Comparison of ENCODE assay signal across 30 cellular contexts in genomic region chr10:122220736-122221135, GRCh38. TPM values are rescaled to one million over a fixed set of nuclear protein-coding genes. Genes with fewer than 3 reads are reported as not detected.
"Had no signal": no experiment of that assay in that cellular context is flagged by ENCODE, and none has a peak within 500 bp of the region (broad histone marks: within the 10 kb centered on the region; RNA-seq: fewer than 3 reads in every experiment).

No MANE protein-coding gene starts in this region.

- DNase-seq: activated CD4-positive, alpha-beta memory T cell treated with anti-CD3 and anti-CD28 coated beads for 36 hours; activated CD4-positive, alpha-beta T cell treated with anti-CD3 and anti-CD28 coated beads for 36 hours; activated CD4-positive, alpha-beta T cell treated with anti-CD3 and anti-CD28 coated beads, Interleukin-2, amount 10 ng/mL, durations not matched to agents 24 days and 14 days; activated CD4-positive, CD25-positive, alpha-beta regulatory T cell; activated CD4-positive, CD25-positive, alpha-beta regulatory T cell treated with anti-CD3 and anti-CD28 coated beads, Interleukin-2, amount 50 U/mL, for 72 hours; activated CD8-positive, alpha-beta memory T cell treated with anti-CD3 and anti-CD28 coated beads, Interleukin-2, amount 10 ng/mL, durations not matched to agents 7 days and 5 days; activated CD8-positive, alpha-beta memory T cell treated with anti-CD3 and anti-CD28 coated beads, Interleukin-2, amount 50 U/mL, for 4 hours; activated CD8-positive, alpha-beta T cell treated with anti-CD3 and anti-CD28 coated beads, Interleukin-2, amount 10 ng/mL, durations not matched to agents 7 days and 5 days; activated effector memory CD4-positive, alpha-beta T cell treated with anti-CD3 and anti-CD28 coated beads, Interleukin-2, amount 50 U/mL, for 16 hours; activated naive CD4-positive, alpha-beta T cell treated with anti-CD3 and anti-CD28 coated beads for 36 hours; activated naive CD8-positive, alpha-beta T cell treated with anti-CD3 and anti-CD28 coated beads for 36 hours; activated naive CD8-positive, alpha-beta T cell treated with anti-CD3 and anti-CD28 coated beads, Interleukin-2, amount 50 U/mL, for 24 hours; activated T-cell treated with anti-CD3 and anti-CD28 coated beads, Interleukin-2, amount 50 U/mL, for 1 hour; activated T-cell treated with anti-CD3 and anti-CD28 coated beads, Interleukin-2, amount 50 U/mL, for 48 hours; adrenal gland; amygdala; aorta; body of pancreas; central memory CD4-positive, alpha-beta T cell; cerebellar nuclear complex; colonic mucosa; effector CD8-positive, alpha-beta T cell; esophagus squamous epithelium; foreskin melanocyte; heart left ventricle; T-helper 2 cell had no signal

- H3K27ac Mint-ChIP-seq: activated CD4-positive, alpha-beta memory T cell treated with anti-CD3 and anti-CD28 coated beads for 36 hours; activated CD4-positive, alpha-beta T cell treated with anti-CD3 and anti-CD28 coated beads for 36 hours; activated CD4-positive, alpha-beta T cell treated with anti-CD3 and anti-CD28 coated beads, Interleukin-2, amount 10 ng/mL, durations not matched to agents 24 days and 14 days; activated CD8-positive, alpha-beta memory T cell treated with anti-CD3 and anti-CD28 coated beads, Interleukin-2, amount 10 ng/mL, durations not matched to agents 7 days and 5 days; activated CD8-positive, alpha-beta T cell treated with anti-CD3 and anti-CD28 coated beads, Interleukin-2, amount 10 ng/mL, durations not matched to agents 7 days and 5 days; activated naive CD4-positive, alpha-beta T cell treated with anti-CD3 and anti-CD28 coated beads for 36 hours; activated naive CD4-positive, alpha-beta T cell treated with anti-CD3 and anti-CD28 coated beads, Interleukin-2, amount 50 U/mL, for 24 hours; activated naive CD8-positive, alpha-beta T cell treated with anti-CD3 and anti-CD28 coated beads for 36 hours; activated naive CD8-positive, alpha-beta T cell treated with anti-CD3 and anti-CD28 coated beads, Interleukin-2, amount 50 U/mL, for 24 hours; activated T-helper 1 cell treated with anti-CD3 and anti-CD28 coated beads, Interleukin-12 subunit alpha, Interleukin-12 subunit beta, Interleukin-2, Interleukin-4 antibody, amounts not matched to agents 30 ng/mL and 10 ng/mL and 1 ng/mL, durations not matched to agents 14 hours and 24 hours and 36 hours; activated T-helper 2 cell treated with anti-CD3 and anti-CD28 coated beads, Interferon-gamma antibody, Interleukin-2, Interleukin-4, amounts not matched to agents 10 μg/mL and 5 μg/mL and 100 μg/mL, durations not matched to agents 14 hours and 24 hours and 36 hours had no signal

- H3K27me3 Mint-ChIP-seq: activated naive CD4-positive, alpha-beta T cell treated with anti-CD3 and anti-CD28 coated beads, Interleukin-2, amount 50 U/mL, for 24 hours; activated naive CD8-positive, alpha-beta T cell treated with anti-CD3 and anti-CD28 coated beads, Interleukin-2, amount 50 U/mL, for 24 hours had no signal

- H3K4me3 Mint-ChIP-seq: activated CD4-positive, alpha-beta memory T cell treated with anti-CD3 and anti-CD28 coated beads for 36 hours; activated CD4-positive, alpha-beta T cell treated with anti-CD3 and anti-CD28 coated beads for 36 hours; activated CD4-positive, alpha-beta T cell treated with anti-CD3 and anti-CD28 coated beads, Interleukin-2, amount 10 ng/mL, durations not matched to agents 24 days and 14 days; activated CD8-positive, alpha-beta memory T cell treated with anti-CD3 and anti-CD28 coated beads, Interleukin-2, amount 10 ng/mL, durations not matched to agents 7 days and 5 days; activated CD8-positive, alpha-beta T cell treated with anti-CD3 and anti-CD28 coated beads, Interleukin-2, amount 10 ng/mL, durations not matched to agents 7 days and 5 days; activated naive CD4-positive, alpha-beta T cell treated with anti-CD3 and anti-CD28 coated beads for 36 hours; activated naive CD4-positive, alpha-beta T cell treated with anti-CD3 and anti-CD28 coated beads, Interleukin-2, amount 50 U/mL, for 24 hours; activated naive CD8-positive, alpha-beta T cell treated with anti-CD3 and anti-CD28 coated beads for 36 hours; activated naive CD8-positive, alpha-beta T cell treated with anti-CD3 and anti-CD28 coated beads, Interleukin-2, amount 50 U/mL, for 24 hours; activated T-helper 1 cell treated with anti-CD3 and anti-CD28 coated beads, Interleukin-12 subunit alpha, Interleukin-12 subunit beta, Interleukin-2, Interleukin-4 antibody, amounts not matched to agents 30 ng/mL and 10 ng/mL and 1 ng/mL, durations not matched to agents 14 hours and 24 hours and 36 hours had no signal

- H3K4me1 Mint-ChIP-seq: activated CD4-positive, alpha-beta T cell treated with anti-CD3 and anti-CD28 coated beads for 36 hours; activated CD4-positive, alpha-beta T cell treated with anti-CD3 and anti-CD28 coated beads, Interleukin-2, amount 10 ng/mL, durations not matched to agents 24 days and 14 days; activated CD8-positive, alpha-beta memory T cell treated with anti-CD3 and anti-CD28 coated beads, Interleukin-2, amount 10 ng/mL, durations not matched to agents 7 days and 5 days; activated naive CD4-positive, alpha-beta T cell treated with anti-CD3 and anti-CD28 coated beads, Interleukin-2, amount 50 U/mL, for 24 hours; activated naive CD8-positive, alpha-beta T cell treated with anti-CD3 and anti-CD28 coated beads for 36 hours had no signal

- H3K36me3 Mint-ChIP-seq: activated CD4-positive, alpha-beta memory T cell treated with anti-CD3 and anti-CD28 coated beads for 36 hours; activated CD8-positive, alpha-beta memory T cell treated with anti-CD3 and anti-CD28 coated beads, Interleukin-2, amount 10 ng/mL, durations not matched to agents 7 days and 5 days; activated naive CD4-positive, alpha-beta T cell treated with anti-CD3 and anti-CD28 coated beads, Interleukin-2, amount 50 U/mL, for 24 hours; activated naive CD8-positive, alpha-beta T cell treated with anti-CD3 and anti-CD28 coated beads for 36 hours had no signal

- H3K9me3 Mint-ChIP-seq: activated CD4-positive, alpha-beta memory T cell treated with anti-CD3 and anti-CD28 coated beads for 36 hours; activated CD4-positive, alpha-beta T cell treated with anti-CD3 and anti-CD28 coated beads, Interleukin-2, amount 10 ng/mL, durations not matched to agents 24 days and 14 days; activated naive CD4-positive, alpha-beta T cell treated with anti-CD3 and anti-CD28 coated beads for 36 hours; activated naive CD4-positive, alpha-beta T cell treated with anti-CD3 and anti-CD28 coated beads, Interleukin-2, amount 50 U/mL, for 24 hours; activated naive CD8-positive, alpha-beta T cell treated with anti-CD3 and anti-CD28 coated beads for 36 hours; activated naive CD8-positive, alpha-beta T cell treated with anti-CD3 and anti-CD28 coated beads, Interleukin-2, amount 50 U/mL, for 24 hours; activated T-helper 1 cell treated with anti-CD3 and anti-CD28 coated beads, Interleukin-12 subunit alpha, Interleukin-12 subunit beta, Interleukin-2, Interleukin-4 antibody, amounts not matched to agents 30 ng/mL and 10 ng/mL and 1 ng/mL, durations not matched to agents 14 hours and 24 hours and 36 hours; activated T-helper 2 cell treated with anti-CD3 and anti-CD28 coated beads, Interferon-gamma antibody, Interleukin-2, Interleukin-4, amounts not matched to agents 10 μg/mL and 5 μg/mL and 100 μg/mL, durations not matched to agents 14 hours and 24 hours and 36 hours had no signal

- ATAC-seq: activated CD4-positive, alpha-beta T cell treated with anti-CD3 and anti-CD28 coated beads for 36 hours; activated CD8-positive, alpha-beta memory T cell treated with anti-CD3 and anti-CD28 coated beads, Interleukin-2, amount 10 ng/mL, durations not matched to agents 7 days and 5 days; activated CD8-positive, alpha-beta T cell treated with anti-CD3 and anti-CD28 coated beads, Interleukin-2, amount 10 ng/mL, durations not matched to agents 7 days and 5 days; activated naive CD8-positive, alpha-beta T cell treated with anti-CD3 and anti-CD28 coated beads, Interleukin-2, amount 50 U/mL, for 24 hours; body of pancreas; heart left ventricle had no signal

RNA-seq across cellular contexts. Expression of gene BTBD16, which starts 50.4 kb away (rescaled TPM):
- polyA plus RNA-seq: fibroblast of lung, heart left ventricle had no signal
